Comparison of ENCODE assay signal across 27 cellular contexts in genomic region chr17:65297916-65298315, GRCh38.
"Had no signal": no experiment of that assay in that cellular context is flagged by ENCODE, and none has a peak within 500 bp of the region (broad histone marks: within the 10 kb centered on the region; RNA-seq: fewer than 3 reads in every experiment).

No MANE protein-coding gene starts in this region.

- ATAC-seq: activated CD8-positive, alpha-beta T cell treated with anti-CD3 and anti-CD28 coated beads for 36 hours; activated T-cell treated with anti-CD3 and anti-CD28 coated beads, Interleukin-2, amount 50 U/mL, for 4 hours; activated T-helper 17 cell treated with anti-CD3 and anti-CD28 coated beads, Interleukin-2, amount 50 U/mL, for 72 hours; effector memory CD8-positive, alpha-beta T cell; left lung; stimulated activated naive CD8-positive, alpha-beta T cell treated with anti-CD3 and anti-CD28 coated beads, Interleukin-15, Interleukin-2, amounts not matched to agents 100 U/mL and 50 U/mL, for 24 hours; T-cell had no signal

- H3K36me3 Mint-ChIP-seq: naive B cell, T-cell, type B pancreatic cell had no signal

- DNase-seq: activated B cell treated with CpG ODN at 0.5 μM for 24 hours; activated CD4-positive, alpha-beta T cell treated with anti-CD3 and anti-CD28 coated beads, Interleukin-2, amount 50 U/mL, for 1 hour; activated CD8-positive, alpha-beta T cell treated with anti-CD3 and anti-CD28 coated beads for 36 hours; activated gamma-delta T cell treated with Interleukin-2 at 50 U/mL for 16 hours; activated naive CD4-positive, alpha-beta T cell treated with anti-CD3 and anti-CD28 coated beads, Interleukin-2, amount 50 U/mL, for 16 hours; activated T-cell treated with anti-CD3 and anti-CD28 coated beads, Interleukin-2, amount 50 U/mL, for 4 hours; amniotic stem cell; cortex of kidney; effector memory CD8-positive, alpha-beta T cell; head of caudate nucleus; hypothalamus; left lung; lower lobe of right lung; mesenchymal stem cell; naive B cell; nucleus accumbens; stimulated activated CD4-positive, alpha-beta T cell treated with anti-CD3 and anti-CD28 coated beads, Interleukin-2, amount 100 ng/mL, for 48 hours; stimulated activated naive CD8-positive, alpha-beta T cell treated with anti-CD3 and anti-CD28 coated beads, Interleukin-15, Interleukin-2, amounts not matched to agents 100 U/mL and 50 U/mL, for 24 hours; T-cell had no signal

- H3K4me1 ChIP-seq: lower lobe of right lung had no signal

- H3K36me3 ChIP-seq: brain microvascular endothelial cell, left lung, lower lobe of right lung, right atrium auricular region, thoracic aorta had no signal

- H3K4me1 Mint-ChIP-seq: activated B cell treated with CpG ODN at 0.5 μM for 24 hours had no signal

- H3K4me3 Mint-ChIP-seq: activated B cell treated with CpG ODN at 0.5 μM for 24 hours; activated CD8-positive, alpha-beta T cell treated with anti-CD3 and anti-CD28 coated beads for 36 hours; activated T-cell treated with anti-CD3 and anti-CD28 coated beads, Interleukin-2, amount 50 U/mL, for 4 hours; activated T-helper 17 cell treated with anti-CD3 and anti-CD28 coated beads, Interleukin-2, amount 50 U/mL, for 72 hours; effector memory CD8-positive, alpha-beta T cell; naive B cell; neural crest cell; T-cell; T-helper 2 cell treated with Interferon-gamma antibody and Interleukin-4, amounts not matched to agents 5 μg/mL and 100 μg/mL, for 36 hours; type B pancreatic cell had no signal

- H3K4me3 ChIP-seq: left lung, lower lobe of right lung, right atrium auricular region, thoracic aorta had no signal

- H3K79me2 ChIP-seq: parathyroid adenoma had no signal

- H3K9ac ChIP-seq: parathyroid adenoma had no signal

- H3K27ac ChIP-seq: brain microvascular endothelial cell, left lung, lower lobe of right lung, parathyroid adenoma, right atrium auricular region, thoracic aorta had no signal

- H3K27ac Mint-ChIP-seq: activated B cell treated with CpG ODN at 0.5 μM for 24 hours; activated CD8-positive, alpha-beta T cell treated with anti-CD3 and anti-CD28 coated beads for 36 hours; activated T-helper 17 cell treated with anti-CD3 and anti-CD28 coated beads, Interleukin-2, amount 50 U/mL, for 72 hours; effector memory CD8-positive, alpha-beta T cell; naive B cell; T-cell; T-helper 2 cell treated with Interferon-gamma antibody and Interleukin-4, amounts not matched to agents 5 μg/mL and 100 μg/mL, for 36 hours; type B pancreatic cell had no signal

- H2AFZ ChIP-seq: parathyroid adenoma had no signal

- H3K27me3 ChIP-seq: brain microvascular endothelial cell, left lung, right atrium auricular region had no signal

- H3K9me3 ChIP-seq: left lung, lower lobe of right lung, right atrium auricular region, thoracic aorta had no signal
